In the genomic region with DNA sequence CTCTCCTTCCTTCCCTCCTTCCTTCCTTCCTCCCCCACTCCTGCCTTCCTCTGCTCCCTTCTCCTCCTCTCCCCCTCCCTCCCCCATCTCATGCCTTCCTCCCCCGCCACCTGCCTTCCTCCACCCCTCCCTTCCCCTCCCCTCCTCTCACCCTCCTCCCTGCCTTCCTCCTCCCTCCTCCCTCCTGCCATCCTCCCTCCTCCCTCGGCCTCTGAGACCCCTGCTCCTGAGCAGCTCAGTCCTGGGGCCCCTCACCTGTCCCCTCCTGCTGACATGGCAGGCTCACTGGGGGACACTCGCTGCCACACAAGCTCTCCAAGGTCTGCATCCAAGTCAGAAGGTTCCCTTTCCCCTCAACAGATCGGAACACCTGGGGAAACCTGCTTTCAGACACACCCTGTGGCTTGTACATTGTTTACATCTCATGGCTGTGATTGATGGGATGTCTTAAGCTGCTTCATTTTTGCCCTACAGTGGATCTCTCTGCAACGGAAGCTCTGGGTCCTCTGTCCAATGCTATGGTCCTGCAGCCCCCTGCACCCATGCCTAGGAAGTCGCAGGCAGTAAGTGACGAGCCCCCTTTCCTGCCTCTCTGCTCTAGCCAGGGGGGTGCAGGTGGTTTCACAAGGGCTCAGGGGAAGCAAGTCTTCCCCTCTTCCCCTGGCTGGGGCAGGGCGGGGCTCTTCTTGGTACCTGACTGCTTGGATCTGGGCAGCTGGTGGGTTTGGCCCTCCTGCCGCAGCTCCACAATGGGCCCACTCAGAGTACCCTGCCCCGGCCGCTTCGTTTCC, we compare ENCODE assay signal across 1 cellular context.
TF ChIP-seq lines count a peak whose summit lies in the region.

No MANE protein-coding gene starts in this region.

TF ChIP-seq in GM23338, 12 proteins besides CTCF, POLR2A, EP300 and RAD21:
- TF ChIP-seq ZNF114 (CRISPR knock-in tag; IDR thresholded peaks at IDR 0.05) (no peak), EZH2 (IDR thresholded peaks at IDR 0.05; ENCODE audit: low read depth, unreplicated experiment) (no peak), POLR2AphosphoS5 (IDR thresholded peaks at IDR 0.05; ENCODE audit: low read depth) (no peak), JUNB (IDR thresholded peaks at IDR 0.05; ENCODE audit: unreplicated experiment) (no peak), REST (IDR thresholded peaks at IDR 0.05; ENCODE audit: unreplicated experiment) (no peak), NANOG (IDR thresholded peaks at IDR 0.05; ENCODE audit: borderline replicate concordance) (no peak), ZNF331 (CRISPR knock-in tag; IDR thresholded peaks at IDR 0.05; ENCODE audit: low read depth) (no peak), STAT1 (IDR thresholded peaks at IDR 0.05; ENCODE audit: unreplicated experiment) (no peak), CREB1 (CRISPR knock-in tag; IDR thresholded peaks at IDR 0.05; ENCODE audit: low read depth) (no peak)
- TF ChIP-seq, protein P1, sequence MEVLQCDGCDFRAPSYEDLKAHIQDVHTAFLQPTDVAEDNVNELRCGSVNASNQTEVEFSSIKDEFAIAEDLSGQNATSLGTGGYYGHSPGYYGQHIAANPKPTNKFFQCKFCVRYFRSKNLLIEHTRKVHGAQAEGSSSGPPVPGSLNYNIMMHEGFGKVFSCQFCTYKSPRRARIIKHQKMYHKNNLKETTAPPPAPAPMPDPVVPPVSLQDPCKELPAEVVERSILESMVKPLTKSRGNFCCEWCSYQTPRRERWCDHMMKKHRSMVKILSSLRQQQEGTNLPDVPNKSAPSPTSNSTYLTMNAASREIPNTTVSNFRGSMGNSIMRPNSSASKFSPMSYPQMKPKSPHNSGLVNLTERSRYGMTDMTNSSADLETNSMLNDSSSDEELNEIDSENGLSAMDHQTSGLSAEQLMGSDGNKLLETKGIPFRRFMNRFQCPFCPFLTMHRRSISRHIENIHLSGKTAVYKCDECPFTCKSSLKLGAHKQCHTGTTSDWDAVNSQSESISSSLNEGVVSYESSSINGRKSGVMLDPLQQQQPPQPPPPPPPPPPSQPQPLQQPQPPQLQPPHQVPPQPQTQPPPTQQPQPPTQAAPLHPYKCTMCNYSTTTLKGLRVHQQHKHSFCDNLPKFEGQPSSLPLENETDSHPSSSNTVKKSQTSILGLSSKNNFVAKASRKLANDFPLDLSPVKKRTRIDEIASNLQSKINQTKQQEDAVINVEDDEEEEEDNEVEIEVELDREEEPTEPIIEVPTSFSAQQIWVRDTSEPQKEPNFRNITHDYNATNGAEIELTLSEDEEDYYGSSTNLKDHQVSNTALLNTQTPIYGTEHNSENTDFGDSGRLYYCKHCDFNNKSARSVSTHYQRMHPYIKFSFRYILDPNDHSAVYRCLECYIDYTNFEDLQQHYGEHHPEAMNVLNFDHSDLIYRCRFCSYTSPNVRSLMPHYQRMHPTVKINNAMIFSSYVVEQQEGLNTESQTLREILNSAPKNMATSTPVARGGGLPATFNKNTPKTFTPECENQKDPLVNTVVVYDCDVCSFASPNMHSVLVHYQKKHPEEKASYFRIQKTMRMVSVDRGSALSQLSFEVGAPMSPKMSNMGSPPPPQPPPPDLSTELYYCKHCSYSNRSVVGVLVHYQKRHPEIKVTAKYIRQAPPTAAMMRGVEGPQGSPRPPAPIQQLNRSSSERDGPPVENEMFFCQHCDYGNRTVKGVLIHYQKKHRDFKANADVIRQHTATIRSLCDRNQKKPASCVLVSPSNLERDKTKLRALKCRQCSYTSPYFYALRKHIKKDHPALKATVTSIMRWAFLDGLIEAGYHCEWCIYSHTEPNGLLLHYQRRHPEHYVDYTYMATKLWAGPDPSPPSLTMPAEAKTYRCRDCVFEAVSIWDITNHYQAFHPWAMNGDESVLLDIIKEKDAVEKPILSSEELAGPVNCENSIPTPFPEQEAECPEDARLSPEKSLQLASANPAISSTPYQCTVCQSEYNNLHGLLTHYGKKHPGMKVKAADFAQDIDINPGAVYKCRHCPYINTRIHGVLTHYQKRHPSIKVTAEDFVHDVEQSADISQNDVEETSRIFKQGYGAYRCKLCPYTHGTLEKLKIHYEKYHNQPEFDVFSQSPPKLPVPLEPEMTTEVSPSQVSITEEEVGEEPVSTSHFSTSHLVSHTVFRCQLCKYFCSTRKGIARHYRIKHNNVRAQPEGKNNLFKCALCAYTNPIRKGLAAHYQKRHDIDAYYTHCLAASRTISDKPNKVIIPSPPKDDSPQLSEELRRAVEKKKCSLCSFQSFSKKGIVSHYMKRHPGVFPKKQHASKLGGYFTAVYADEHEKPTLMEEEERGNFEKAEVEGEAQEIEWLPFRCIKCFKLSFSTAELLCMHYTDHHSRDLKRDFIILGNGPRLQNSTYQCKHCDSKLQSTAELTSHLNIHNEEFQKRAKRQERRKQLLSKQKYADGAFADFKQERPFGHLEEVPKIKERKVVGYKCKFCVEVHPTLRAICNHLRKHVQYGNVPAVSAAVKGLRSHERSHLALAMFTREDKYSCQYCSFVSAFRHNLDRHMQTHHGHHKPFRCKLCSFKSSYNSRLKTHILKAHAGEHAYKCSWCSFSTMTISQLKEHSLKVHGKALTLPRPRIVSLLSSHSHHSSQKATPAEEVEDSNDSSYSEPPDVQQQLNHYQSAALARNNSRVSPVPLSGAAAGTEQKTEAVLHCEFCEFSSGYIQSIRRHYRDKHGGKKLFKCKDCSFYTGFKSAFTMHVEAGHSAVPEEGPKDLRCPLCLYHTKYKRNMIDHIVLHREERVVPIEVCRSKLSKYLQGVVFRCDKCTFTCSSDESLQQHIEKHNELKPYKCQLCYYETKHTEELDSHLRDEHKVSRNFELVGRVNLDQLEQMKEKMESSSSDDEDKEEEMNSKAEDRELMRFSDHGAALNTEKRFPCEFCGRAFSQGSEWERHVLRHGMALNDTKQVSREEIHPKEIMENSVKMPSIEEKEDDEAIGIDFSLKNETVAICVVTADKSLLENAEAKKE (CRISPR knock-in tag; IDR thresholded peaks at IDR 0.05), result no peak
